14 cellular contexts compared by ENCODE assay signal in the genomic region with DNA sequence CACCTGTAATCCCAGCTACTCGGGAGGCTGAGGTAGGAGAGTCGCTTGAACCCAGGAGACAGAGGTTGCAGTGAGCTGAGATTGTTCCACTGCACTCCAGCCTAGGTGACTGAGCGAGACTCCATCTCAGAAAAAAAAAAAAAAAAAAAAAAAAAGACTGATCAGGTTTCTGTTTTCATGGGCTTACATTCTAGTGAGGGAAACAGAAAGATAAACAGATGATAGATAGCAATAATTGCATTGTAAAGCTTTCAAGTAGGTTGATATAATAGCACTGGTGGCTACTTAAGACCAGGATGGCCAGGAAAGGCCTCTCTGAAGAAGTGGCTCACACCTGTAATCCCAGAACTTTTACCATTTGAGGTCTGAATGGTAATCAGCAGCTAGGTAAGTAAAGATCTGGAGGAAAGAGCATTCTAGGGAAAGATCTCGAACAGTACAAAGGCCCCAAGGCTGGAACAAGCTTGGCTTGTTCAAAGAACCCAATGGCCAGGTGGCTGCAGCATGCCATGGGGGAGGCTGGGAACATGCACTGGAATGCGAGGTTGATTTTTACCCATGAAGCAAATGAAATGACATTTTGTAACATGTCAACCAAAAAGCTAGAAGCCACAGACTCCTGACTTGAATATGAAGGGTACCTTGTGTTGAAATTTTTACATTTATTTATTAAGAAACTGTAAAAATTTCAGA.
"Had no signal": no experiment of that assay in that cellular context is flagged by ENCODE, and none has a peak within 500 bp of the region (broad histone marks: within the 10 kb centered on the region; RNA-seq: fewer than 3 reads in every experiment).

No MANE protein-coding gene starts in this region.

- H3K27ac ChIP-seq: coronary artery, gastrocnemius medialis, neutrophil, suprapubic skin, thyroid gland had no signal

- H3K9me3 ChIP-seq: gastrocnemius medialis, mucosa of descending colon, neutrophil, suprapubic skin, thyroid gland had no signal

- DNase-seq: effector memory CD4-positive, alpha-beta T cell; gastrocnemius medialis; glutamatergic neuron; islet precursor cell; mucosa of descending colon; naive thymus-derived CD8-positive, alpha-beta T cell; posterior cingulate gyrus; stimulated activated CD4-positive, alpha-beta T cell treated with anti-CD3 and anti-CD28 coated beads, Interleukin-2, amount 100 ng/mL, for 48 hours; stimulated activated naive CD8-positive, alpha-beta T cell treated with anti-CD3 and anti-CD28 coated beads, Interleukin-15, Interleukin-2, amounts not matched to agents 100 U/mL and 50 U/mL, for 24 hours; thyroid gland had no signal

- H3K4me2 ChIP-seq: smooth muscle cell had no signal

- H3K4me3 ChIP-seq: coronary artery, gastrocnemius medialis, mucosa of descending colon, smooth muscle cell, suprapubic skin, thyroid gland had no signal

- H3K4me1 ChIP-seq: gastrocnemius medialis, suprapubic skin, thyroid gland had no signal

- H3K27me3 ChIP-seq: gastrocnemius medialis, neutrophil, suprapubic skin, thyroid gland had no signal

- H3K36me3 ChIP-seq: gastrocnemius medialis, neutrophil, suprapubic skin, thyroid gland had no signal
